Comparison of ENCODE assay signal across 2 cellular contexts in the genomic region with DNA sequence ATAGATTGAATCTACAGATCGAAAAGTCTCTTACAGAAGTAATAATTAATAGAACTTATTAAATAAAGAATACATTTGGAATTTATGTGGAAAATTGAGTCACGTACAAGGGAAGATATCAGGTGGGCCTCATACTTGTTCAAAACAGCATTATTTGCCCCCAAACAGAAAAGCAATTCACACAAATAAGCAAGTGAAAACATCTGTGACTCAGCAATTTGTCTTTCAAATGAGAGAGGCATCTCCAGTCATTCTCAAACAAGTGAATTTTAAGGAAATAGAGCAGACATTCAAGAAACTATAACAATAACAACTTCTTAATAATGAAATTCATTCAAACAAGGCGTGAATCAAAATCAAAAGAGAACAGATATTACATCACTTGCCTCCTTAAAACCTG.
TF ChIP-seq lines count a peak whose summit lies in the region.

No MANE protein-coding gene starts in this region.

TF ChIP-seq in IMR-90, 13 proteins besides CTCF, POLR2A, EP300 and RAD21:
- TF ChIP-seq NFE2L2 (IDR thresholded peaks at IDR 0.05; ENCODE audit: low read depth, low read length), result peak; percentile 94
- TF ChIP-seq BHLHE40 (IDR thresholded peaks at IDR 0.05; ENCODE audit: low read depth, low read length), result no peak
- TF ChIP-seq CEBPB (IDR thresholded peaks at IDR 0.05; ENCODE audit: low read depth, low read length), result no peak
- TF ChIP-seq, protein P1, sequence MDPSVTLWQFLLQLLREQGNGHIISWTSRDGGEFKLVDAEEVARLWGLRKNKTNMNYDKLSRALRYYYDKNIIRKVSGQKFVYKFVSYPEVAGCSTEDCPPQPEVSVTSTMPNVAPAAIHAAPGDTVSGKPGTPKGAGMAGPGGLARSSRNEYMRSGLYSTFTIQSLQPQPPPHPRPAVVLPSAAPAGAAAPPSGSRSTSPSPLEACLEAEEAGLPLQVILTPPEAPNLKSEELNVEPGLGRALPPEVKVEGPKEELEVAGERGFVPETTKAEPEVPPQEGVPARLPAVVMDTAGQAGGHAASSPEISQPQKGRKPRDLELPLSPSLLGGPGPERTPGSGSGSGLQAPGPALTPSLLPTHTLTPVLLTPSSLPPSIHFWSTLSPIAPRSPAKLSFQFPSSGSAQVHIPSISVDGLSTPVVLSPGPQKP (IDR thresholded peaks at IDR 0.05; ENCODE audit: borderline replicate concordance, low read depth, low read length), result no peak
- TF ChIP-seq MAFK (IDR thresholded peaks at IDR 0.05; ENCODE audit: low read depth, low read length), result peak; percentile 62
- no peak for TF ChIP-seq FOS (IDR thresholded peaks at IDR 0.05; ENCODE audit: low read depth, low read length)
- TF ChIP-seq RCOR1 (IDR thresholded peaks at IDR 0.05; ENCODE audit: insufficient replicate concordance, low read length), result no peak
- TF ChIP-seq, protein P2, sequence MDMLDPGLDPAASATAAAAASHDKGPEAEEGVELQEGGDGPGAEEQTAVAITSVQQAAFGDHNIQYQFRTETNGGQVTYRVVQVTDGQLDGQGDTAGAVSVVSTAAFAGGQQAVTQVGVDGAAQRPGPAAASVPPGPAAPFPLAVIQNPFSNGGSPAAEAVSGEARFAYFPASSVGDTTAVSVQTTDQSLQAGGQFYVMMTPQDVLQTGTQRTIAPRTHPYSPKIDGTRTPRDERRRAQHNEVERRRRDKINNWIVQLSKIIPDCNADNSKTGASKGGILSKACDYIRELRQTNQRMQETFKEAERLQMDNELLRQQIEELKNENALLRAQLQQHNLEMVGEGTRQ (IDR thresholded peaks at IDR 0.05; ENCODE audit: low read depth, low read length), result no peak
- TF ChIP-seq MAZ (IDR thresholded peaks at IDR 0.05; ENCODE audit: borderline replicate concordance, low read depth, low read length), result no peak
- no peak for TF ChIP-seq RFX5 (IDR thresholded peaks at IDR 0.05; ENCODE audit: low read depth, low read length)
- no peak for TF ChIP-seq MXI1 (IDR thresholded peaks at IDR 0.05; ENCODE audit: borderline replicate concordance, low read depth, low read length)
- no peak for TF ChIP-seq CHD1 (IDR thresholded peaks at IDR 0.05; ENCODE audit: low read depth, low read length)
- TF ChIP-seq SMC3 (IDR thresholded peaks at IDR 0.05; ENCODE audit: low read depth, low read length), result no peak
TF ChIP-seq in IMR-90: peak in this region for 2.

TF ChIP-seq in H1, 55 proteins besides CTCF, POLR2A, EP300 and RAD21:
- TF ChIP-seq BACH1 (IDR thresholded peaks at IDR 0.05; ENCODE audit: low read length), result peak; percentile 97
- TF ChIP-seq JUND (IDR thresholded peaks at IDR 0.05; ENCODE audit: low read length), result no peak
- peak; percentile 91 for TF ChIP-seq MAFK (IDR thresholded peaks at IDR 0.05; ENCODE audit: low read depth, low read length)
